8 cellular contexts compared by ENCODE assay signal in the genomic region with DNA sequence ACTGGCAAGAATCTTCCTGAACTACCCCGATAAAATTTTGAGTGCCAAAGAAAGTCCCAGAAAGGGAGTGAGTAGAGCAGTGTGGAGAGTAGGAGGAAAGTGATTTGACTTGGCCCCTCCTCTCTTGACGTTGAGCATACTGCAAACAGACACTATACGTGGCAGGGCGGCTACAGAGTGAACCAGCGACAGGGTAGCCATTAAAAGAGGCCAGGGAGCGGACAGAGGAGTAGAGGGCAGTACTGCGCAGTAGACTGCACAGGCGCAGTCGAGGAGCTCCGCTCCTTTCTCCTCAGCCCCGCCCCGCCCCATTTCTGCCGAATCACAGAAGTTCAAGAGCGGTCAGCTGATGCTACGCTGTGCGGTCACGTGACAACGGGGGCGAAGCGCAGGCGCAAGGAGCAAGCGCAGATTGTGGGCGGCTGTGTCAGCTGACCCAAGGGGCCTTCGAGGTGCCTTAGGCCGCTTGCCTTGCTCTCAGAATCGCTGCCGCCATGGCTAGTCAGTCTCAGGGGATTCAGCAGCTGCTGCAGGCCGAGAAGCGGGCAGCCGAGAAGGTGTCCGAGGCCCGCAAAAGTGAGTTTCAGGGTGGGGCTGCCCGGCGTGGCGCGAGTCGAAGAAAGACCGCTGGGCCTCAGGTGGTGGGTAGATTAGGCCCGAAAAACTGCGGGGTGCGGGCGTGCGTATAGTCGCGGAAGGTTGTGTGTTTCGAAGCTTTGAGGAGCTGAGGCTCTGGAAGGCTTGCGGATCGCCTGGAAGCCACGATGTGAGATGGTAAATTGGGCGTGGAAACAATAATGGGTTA. TPM values are rescaled to one million over a fixed set of nuclear protein-coding genes. Genes with fewer than 3 reads are reported as not detected.
A peak's percentile ranks its signal among the peaks of the same experiment; 100 is the strongest.
DNase-seq lines count a peak whose midpoint lies in the region; ATAC-seq, FAIRE-seq and TF ChIP-seq lines count a peak whose summit lies in the region.

A gene with protein sequence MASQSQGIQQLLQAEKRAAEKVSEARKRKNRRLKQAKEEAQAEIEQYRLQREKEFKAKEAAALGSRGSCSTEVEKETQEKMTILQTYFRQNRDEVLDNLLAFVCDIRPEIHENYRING (plus strand): TSS at position 425 of the 805 bp plus-strand sequence. CDS start 70 bp downstream, at position 495.

- H3K27ac ChIP-seq in HepG2 (ENCODE audit: extremely low read length, insufficient read depth, low read length) = peak within 1 kb of the TSS; percentile 95

- peak within 1 kb of the TSS; percentile 97 to 100 (median 99) for H3K27ac Mint-ChIP-seq in CD14-positive monocyte

- H2AFZ ChIP-seq in HepG2 (ENCODE audit: low read length) = peak within 1 kb of the TSS; percentile 87

- peak; percentile 93 to 97 for TF ChIP-seq POLR2A in HepG2 (IDR thresholded peaks at IDR 0.05; ENCODE audit: insufficient read depth in 1 of 2, low read depth in 2 of 2, low read length in 2 of 2)

- peak within 1 kb of the TSS; percentile 96 to 99 for H3K4me3 Mint-ChIP-seq in CD14-positive monocyte

- peaks cover 4% of the 10 kb centered on the region in 2 donors for H3K36me3 Mint-ChIP-seq in CD14-positive monocyte

- H3K4me1 Mint-ChIP-seq in CD14-positive monocyte = peaks cover 46% of the 10 kb centered on the region

- peaks cover 34% of the 10 kb centered on the region for H4K20me1 ChIP-seq in HepG2 (ENCODE audit: insufficient read depth, low read length)

- POLR2A ChIA-PET in HepG2 (lab: Yijun Ruan, JAX) = interaction anchor here (0.6 to 2.9 kb wide), 23 partner anchors 9 to 190 kb away, joined by 3 to 47 read pairs (median 5); a partner anchor contains a TSS

- CTCF ChIA-PET in HepG2 (lab: Yijun Ruan, JAX; ENCODE audit: low intra/inter-chr PET ratio, low total read pairs) = no interaction called here

- H3K4me3 ChIP-seq in HepG2 (replicated peaks in 1 of 3; ENCODE audit: insufficient read depth in 1 of 3, low read depth in 2 of 3, low read length in 3 of 3) = peak within 1 kb of the TSS; percentile 84 to 96 (median 92)

- TF ChIP-seq EP300 in HepG2 (IDR thresholded peaks at IDR 0.05; ENCODE audit: low read depth in 2 of 2, low read length in 2 of 2) (peak in 1 of 2 experiments; percentile 15; a peak in 1 of 4 replicates), HepG2 (CRISPR knock-in tag; IDR thresholded peaks at IDR 0.05; ENCODE audit: borderline replicate concordance) (no peak)

- H3K27me3 ChIP-seq in HepG2 (ENCODE audit: control insufficient read depth in 1 of 2, insufficient read depth in 2 of 2, low read length in 2 of 2) = peaks cover 0 to 4% of the 10 kb centered on the region in 2 experiments; a peak in 2 of 5 replicates

- peaks cover 2 to 8% of the 10 kb centered on the region in 2 experiments for H3K36me3 ChIP-seq in HepG2 (replicated peaks in 1 of 2; ENCODE audit: control insufficient read depth in 1 of 2, insufficient read depth in 2 of 2, low read length in 2 of 2)

- H3K4me1 ChIP-seq in HepG2 (ENCODE audit: insufficient read depth, low read length) = peaks cover 51% of the 10 kb centered on the region

- WGBS in HepG2 (ENCODE audit: low lambda C conversion rate) = under 1% methylated on average over 33 of the region's 50 CpGs

- peak; percentile 80 for FAIRE-seq in HepG2 (lab: Jason Lieb, UNC)

- peak within 1 kb of the TSS; percentile 99 for H3K9ac ChIP-seq in HepG2 (ENCODE audit: insufficient read depth, low read depth, low read length)

- no TSS peak for BruUV-seq in HepG2 (replicated peaks; lab: Mats Ljungman, UMichigan)

- ATAC-seq in GM19395 (IDR thresholded peaks at IDR 0.05; ENCODE audit: unreplicated experiment) = peak; percentile 95
- peak; percentile 92 for ATAC-seq in HG03565 (IDR thresholded peaks at IDR 0.05; ENCODE audit: unreplicated experiment)
- peak; percentile 97 for ATAC-seq in HepG2

- peaks cover 50% of the 10 kb centered on the region for H3K79me2 ChIP-seq in HepG2 (ENCODE audit: insufficient read depth, low read length)

- intact Hi-C loops in CD14-positive monocyte (cut with micrococcal nuclease) = loop anchor here in 1 of 2 donors (5.0 kb wide), 1 partner anchor 80 kb away; a partner anchor contains a TSS
- intact Hi-C loops in HepG2 (cut with micrococcal nuclease; ENCODE audit: unreplicated experiment) = loop anchor here (1.0 to 5.0 kb wide), 3 partner anchors 50 to 100 kb away; a partner anchor contains a TSS

- H3K9me3 ChIP-seq in HepG2 (ENCODE audit: low read length) = no peaks in the 10 kb centered on the region

- H3K27me3 Mint-ChIP-seq in CD14-positive monocyte (ENCODE audit: low read depth in 3 of 3) = no peaks in the 10 kb centered on the region

- in situ Hi-C loops in HepG2 (cut with HindIII; ENCODE audit: extremely low pct_ligation_motif_present, low pct_unique_long_range_greater_than_20kb) = no loop called here

- H3K4me2 ChIP-seq in HepG2 (ENCODE audit: low read depth, low read length) = peak within 1 kb of the TSS; percentile 99

- peak; percentile 100 for DNase-seq in CD14-positive monocyte (ENCODE audit: low spot score)
- peak; percentile 98 for DNase-seq in NCI-H774 (lab: John Stamatoyannopoulos, UW)
- peak; percentile 99 for DNase-seq in activated CD4-positive, alpha-beta T cell treated with anti-CD3 and anti-CD28 coated beads, Interleukin-2, amount 50 U/mL, for 4 hours
- peak; percentile 96 to 99 for DNase-seq in dermis microvascular lymphatic vessel endothelial cell (ENCODE audit: low read depth in 2 of 2)
- DNase-seq in HepG2 (ENCODE audit: low spot score) = peak; percentile 97
- DNase-seq in stimulated activated CD4-positive, alpha-beta T cell treated with anti-CD3 and anti-CD28 coated beads, Interleukin-4, amount 100 ng/mL, for 1 hour = peak; percentile 100

- TF ChIP-seq RAD21 in HepG2 (CRISPR knock-in tag; IDR thresholded peaks at IDR 0.05) = no peak; the same call in 1 of the 2 replicates

- TF ChIP-seq CTCF in CD14-positive monocyte (IDR thresholded peaks at IDR 0.05) (no peak), HepG2 (CRISPR knock-in tag; IDR thresholded peaks at IDR 0.05) (peak; percentile 46)

- H3K9me3 Mint-ChIP-seq in CD14-positive monocyte = peaks cover 0 to 5% (median 0%) of the 10 kb centered on the region in 7 donors

TF ChIP-seq in HepG2, 621 proteins besides CTCF, POLR2A, EP300 and RAD21 (continues in another document):
- TF ChIP-seq ZNF761 (CRISPR knock-in tag; conservative IDR thresholded peaks at IDR 0.05) (no peak; the same call in 1 of the 2 replicates), TAF15 (IDR thresholded peaks at IDR 0.05; ENCODE audit: low read depth, low read length, poor library complexity, severe bottlenecking) (peak; percentile 77), ZNF260 (CRISPR knock-in tag; IDR thresholded peaks at IDR 0.05; ENCODE audit: borderline replicate concordance, low read depth) (no peak), PHF8 (CRISPR knock-in tag; IDR thresholded peaks at IDR 0.05) (peak; percentile 100), ZBTB38 (CRISPR knock-in tag; IDR thresholded peaks at IDR 0.05) (peak; percentile 52; the same call in 1 of the 2 replicates), HDAC1 (CRISPR knock-in tag; IDR thresholded peaks at IDR 0.05) (peak; percentile 95), ZNF468 (CRISPR knock-in tag; IDR thresholded peaks at IDR 0.05) (peak; percentile 23; the same call in 1 of the 2 replicates), SMARCC2 (IDR thresholded peaks at IDR 0.05) (no peak), KLF11 (CRISPR knock-in tag; IDR thresholded peaks at IDR 0.05) (no peak; the same call in 1 of the 2 replicates), EZH2 (conservative IDR thresholded peaks at IDR 0.05; ENCODE audit: low read depth, low read length) (no peak), ZNF644 (CRISPR knock-in tag; IDR thresholded peaks at IDR 0.05; ENCODE audit: low read depth) (no peak), NFATC3 (CRISPR knock-in tag; IDR thresholded peaks at IDR 0.05) (no peak), HOXA5 (CRISPR knock-in tag; IDR thresholded peaks at IDR 0.05) (0 out of 2 replicates have a peak, but pooled peaks have one; percentile 16)
- TF ChIP-seq, protein P1, sequence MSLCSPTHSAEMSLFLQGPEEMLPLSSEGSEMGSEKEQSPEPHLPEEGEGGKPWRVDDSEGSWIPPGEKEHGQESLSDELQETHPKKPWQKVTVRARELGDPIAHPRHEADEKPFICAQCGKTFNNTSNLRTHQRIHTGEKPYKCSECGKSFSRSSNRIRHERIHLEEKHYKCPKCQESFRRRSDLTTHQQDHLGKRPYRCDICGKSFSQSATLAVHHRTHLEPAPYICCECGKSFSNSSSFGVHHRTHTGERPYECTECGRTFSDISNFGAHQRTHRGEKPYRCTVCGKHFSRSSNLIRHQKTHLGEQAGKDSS (CRISPR knock-in tag; IDR thresholded peaks at IDR 0.05; ENCODE audit: borderline replicate concordance, low read depth) = no peak; the same call in 1 of the 2 replicates

RNA-seq across cellular contexts. Expression of the gene that starts here (rescaled TPM):
- polyA plus RNA-seq in CD14-positive monocyte (100 to 1,000 TPM; 214 to 226 TPM), HepG2 (2011; rRNA removed) (85.3 and 108 TPM in 2 replicates)
- total RNA-seq in dermis microvascular lymphatic vessel endothelial cell (85.8 and 116 TPM in 2 replicates), HepG2 (2016; rRNA removed; fragmentation: Illumina TruSeq; extraction: Trizol) (158 and 215 TPM in 2 replicates)
- 46.6 and 55.3 TPM in 2 replicates for total RNA-seq in HepG2 (2016; cell fraction: cytosol; rRNA removed; fragmentation: Illumina TruSeq; extraction: Trizol; ENCODE audit: low read depth)
- 159 and 225 TPM in 2 replicates for total RNA-seq in HepG2 (2016; cell fraction: insoluble cytoplasmic fraction; rRNA removed; fragmentation: Illumina TruSeq; extraction: Trizol)
- total RNA-seq in HepG2 (2016; cell fraction: membrane; rRNA removed; fragmentation: Illumina TruSeq; extraction: Trizol) = 93.6 and 101 TPM in 2 replicates
- 67.3 and 67.5 TPM in 2 replicates for total RNA-seq in HepG2 (2016; cell fraction: nucleus; rRNA removed; fragmentation: Illumina TruSeq; extraction: Trizol)
- polyA plus RNA-seq in HepG2 (2011; cell fraction: cytosol; rRNA removed) = 86.2 and 105 TPM in 2 replicates
- polyA plus RNA-seq in HepG2 (2011; cell fraction: nucleus; rRNA removed) = 27.9 and 32.8 TPM in 2 replicates
- polyA plus RNA-seq in HepG2 (2012) = 76.7 and 118 TPM in 2 replicates
- polyA plus RNA-seq in HepG2 (2016; cell fraction: cytosol; fragmentation: Illumina TruSeq; extraction: Trizol; ENCODE audit: low read depth) = 39.8 and 53.2 TPM in 2 replicates
- 253 and 272 TPM in 2 replicates for polyA plus RNA-seq in HepG2 (2016; cell fraction: insoluble cytoplasmic fraction; fragmentation: Illumina TruSeq; extraction: Trizol; ENCODE audit: low read depth)
- polyA plus RNA-seq in HepG2 (2016; cell fraction: membrane; fragmentation: Illumina TruSeq; extraction: Trizol; ENCODE audit: low read depth) = 85.8 and 96.0 TPM in 2 replicates
- polyA plus RNA-seq in HepG2 (2016; cell fraction: nucleus; fragmentation: Illumina TruSeq; extraction: Trizol; ENCODE audit: insufficient read depth, low read depth) = 105 and 112 TPM in 2 replicates
- polyA minus RNA-seq in HepG2 (2011; rRNA and poly(A)+ RNA removed; ENCODE audit: low replicate concordance) = 15.1 and 22.4 TPM in 2 replicates
- 30.9 and 42.0 TPM in 2 replicates for polyA minus RNA-seq in HepG2 (2011; cell fraction: cytosol; rRNA and poly(A)+ RNA removed)
- 35.5 and 40.2 TPM in 2 replicates for polyA minus RNA-seq in HepG2 (2011; cell fraction: nucleus; rRNA and poly(A)+ RNA removed)

Comparison
In these comparisons a context has a peak if more than half of its experiments do, and no peak if none do; other contexts are left out.
1. Peak in every context shown above with its lines: DNase-seq, ATAC-seq, H3K4me3 ChIP-seq and H3K27ac ChIP-seq.